In the genomic region with DNA sequence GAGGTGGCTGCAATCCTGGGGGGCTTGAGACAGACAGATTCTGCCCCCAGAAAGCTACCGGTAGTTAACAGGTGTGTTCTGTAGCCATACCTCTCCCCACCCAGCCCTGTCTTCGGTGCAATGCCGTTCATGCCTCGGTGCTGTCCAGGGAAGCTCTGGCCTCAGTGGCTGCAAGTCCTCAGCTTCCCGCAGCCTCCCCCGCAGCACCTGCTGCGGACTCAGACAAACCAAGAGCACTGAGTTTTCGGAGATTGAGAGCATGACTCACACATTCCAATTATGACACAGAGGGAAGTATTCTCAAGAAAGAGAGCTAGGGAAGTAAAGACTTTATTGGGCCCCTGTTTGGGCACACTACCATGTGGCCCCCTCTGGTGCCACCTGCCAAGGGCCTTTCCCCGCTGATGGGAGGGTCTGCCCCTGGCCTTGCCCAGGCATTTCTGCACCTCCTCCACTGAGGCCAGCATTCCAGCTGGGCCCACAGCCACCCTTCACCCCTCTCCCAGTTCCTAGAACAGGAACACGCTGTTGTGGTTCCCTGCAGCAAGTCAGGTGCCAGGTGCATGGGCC, we compare ENCODE assay signal across 8 cellular contexts. TPM values are rescaled to one million over a fixed set of nuclear protein-coding genes. Genes with fewer than 3 reads are reported as not detected.
A peak's percentile ranks its signal among the peaks of the same experiment; 100 is the strongest.
DNase-seq lines count a peak whose midpoint lies in the region; ATAC-seq and TF ChIP-seq lines count a peak whose summit lies in the region.

No MANE protein-coding gene starts in this region.

- no peak for TF ChIP-seq CTCF in AG10803 (conservative IDR thresholded peaks at IDR 0.05; ENCODE audit: low read length)
- TF ChIP-seq CTCF in kidney epithelial cell (IDR thresholded peaks at IDR 0.05; ENCODE audit: insufficient read depth, low read length, poor library complexity, severe bottlenecking), result no peak
- TF ChIP-seq CTCF in upper lobe of right lung (IDR thresholded peaks at IDR 0.05), result no peak

- H3K27ac ChIP-seq in upper lobe of right lung, result no peak overlapping the region

- H3K36me3 ChIP-seq in kidney epithelial cell (ENCODE audit: control insufficient read depth, insufficient read depth, low read length), result peaks cover 1% of the 10 kb centered on the region
- no peaks in the 10 kb centered on the region for H3K36me3 ChIP-seq in upper lobe of right lung

- H3K9me3 ChIP-seq in upper lobe of right lung, result no peaks in the 10 kb centered on the region

- H3K27me3 ChIP-seq in kidney epithelial cell (ENCODE audit: control insufficient read depth, insufficient read depth, low read length), result peaks cover 2% of the 10 kb centered on the region
- H3K27me3 ChIP-seq in upper lobe of right lung, result no peaks in the 10 kb centered on the region

- H3K4me3 ChIP-seq in AG10803 (ENCODE audit: low read length), result no peak overlapping the region
- H3K4me3 ChIP-seq in kidney epithelial cell (ENCODE audit: low read depth, low read length), result no peak overlapping the region
- no peak overlapping the region for H3K4me3 ChIP-seq in upper lobe of right lung

- intact Hi-C loops in upper lobe of right lung (cut with DNase I), result no loop called here

- ATAC-seq in GM19467 (IDR thresholded peaks at IDR 0.05; ENCODE audit: unreplicated experiment), result peak; percentile 50
- peak; percentile 37 for ATAC-seq in HG03571 (IDR thresholded peaks at IDR 0.05; ENCODE audit: unreplicated experiment)
- peak; percentile 46 for ATAC-seq in upper lobe of right lung

- peaks cover 4% of the 10 kb centered on the region for H3K4me1 ChIP-seq in upper lobe of right lung

- DNase-seq in AG10803 (ENCODE audit: low read depth), result peak; percentile 33
- peak; percentile 86 for DNase-seq in activated CD8-positive, alpha-beta memory T cell treated with anti-CD3 and anti-CD28 coated beads for 24 hours
- DNase-seq in kidney epithelial cell (ENCODE audit: low read depth), result peak; percentile 81
- DNase-seq in upper lobe of right lung, result no peak
- DNase-seq in T1000 (lab: John Stamatoyannopoulos, UW), result no peak
- DNase-seq in midbrain (lab: John Stamatoyannopoulos, UW), result no peak

RNA-seq across cellular contexts. Expression of gene EZH2, which starts 30.2 kb away (rescaled TPM):
- total RNA-seq in kidney epithelial cell (17.7 and 19.7 TPM in 2 replicates), upper lobe of right lung (3.7 TPM)

Comparison
In these comparisons a context has a peak if more than half of its experiments do, and no peak if none do; other contexts are left out.
1. DNase-seq: peak in AG10803 (single experiment), activated CD8-positive, alpha-beta memory T cell treated with anti-CD3 and anti-CD28 coated beads for 24 hours (single experiment) and kidney epithelial cell (single experiment); none in upper lobe of right lung (single experiment), T1000 (single experiment) and midbrain (single experiment).
2. Peak in every context shown above with its lines, with median percentiles within 50 percentile points of each other: ATAC-seq.